In genomic region chr2:84314250-84314649, GRCh38 we compare ENCODE assay signal across 6 cellular contexts.
"Had no signal": no experiment of that assay in that cellular context is flagged by ENCODE, and none has a peak within 500 bp of the region (broad histone marks: within the 10 kb centered on the region; RNA-seq: fewer than 3 reads in every experiment).

No MANE protein-coding gene starts in this region.

- H3K4me1 ChIP-seq: adrenal gland had no signal

- H3K9me3 ChIP-seq: adrenal gland, body of pancreas had no signal

- H3K36me3 ChIP-seq: adrenal gland, WERI-Rb-1 had no signal

- H3K27me3 ChIP-seq: adrenal gland, body of pancreas had no signal

- H3K4me3 ChIP-seq: adrenal gland, body of pancreas had no signal

- DNase-seq: cortex of kidney had no signal

- FAIRE-seq: colon, frontal cortex had no signal

- H3K27ac ChIP-seq: adrenal gland, body of pancreas, WERI-Rb-1 had no signal
